Comparison of ENCODE assay signal across 8 cellular contexts in genomic region chrX:11758400-11759171, GRCh38. TPM values are rescaled to one million over a fixed set of nuclear protein-coding genes. Genes with fewer than 3 reads are reported as not detected.
DNase-seq lines count a peak whose midpoint lies in the region; ATAC-seq and TF ChIP-seq lines count a peak whose summit lies in the region.

No MANE protein-coding gene starts in this region.

- no peaks in the 10 kb centered on the region for H3K9me3 Mint-ChIP-seq in Calu3 (ENCODE audit: low read depth, unreplicated experiment)
- H3K9me3 Mint-ChIP-seq in activated T-helper 1 cell treated with anti-CD3 and anti-CD28 coated beads, Interleukin-12 subunit alpha, Interleukin-12 subunit beta, Interleukin-2, Interleukin-4 antibody, amounts not matched to agents 30 ng/mL and 10 ng/mL and 1 ng/mL, durations not matched to agents 14 hours and 24 hours and 36 hours: no peaks in the 10 kb centered on the region
- H3K9me3 Mint-ChIP-seq in naive thymus-derived CD4-positive, alpha-beta T cell: peaks cover 0 to 2% (median 0%) of the 10 kb centered on the region in 11 donors
- no peaks in the 10 kb centered on the region for H3K9me3 Mint-ChIP-seq in stimulated activated effector memory CD8-positive, alpha-beta T cell treated with anti-CD3 and anti-CD28 coated beads, Interleukin-12 subunit alpha, Interleukin-12 subunit beta, amount 100 ng/mL, for 72 hours

- H3K27ac Mint-ChIP-seq in Calu3 (ENCODE audit: unreplicated experiment): peak overlapping the region; percentile 93
- H3K27ac Mint-ChIP-seq in activated T-helper 1 cell treated with anti-CD3 and anti-CD28 coated beads, Interleukin-12 subunit alpha, Interleukin-12 subunit beta, Interleukin-2, Interleukin-4 antibody, amounts not matched to agents 30 ng/mL and 10 ng/mL and 1 ng/mL, durations not matched to agents 14 hours and 24 hours and 36 hours: peak overlapping the region; percentile 98
- H3K27ac Mint-ChIP-seq in naive thymus-derived CD4-positive, alpha-beta T cell: peak overlapping the region; percentile 95 to 100 (median 99)
- peak overlapping the region; percentile 97 for H3K27ac Mint-ChIP-seq in stimulated activated effector memory CD8-positive, alpha-beta T cell treated with anti-CD3 and anti-CD28 coated beads, Interleukin-12 subunit alpha, Interleukin-12 subunit beta, amount 100 ng/mL, for 72 hours

- DNase-seq in Calu3 (peak; percentile 91), fibroblast of gingiva (ENCODE audit: low read depth) (peak; percentile 81)
- peak; percentile 75 for DNase-seq in Jurkat, Clone E6-1 (ENCODE audit: low read depth, low spot score)
- DNase-seq in activated T-helper 1 cell treated with anti-CD3 and anti-CD28 coated beads, Interleukin-12 subunit alpha, Interleukin-12 subunit beta, Interleukin-2, Interleukin-4 antibody, amounts not matched to agents 30 ng/mL and 10 ng/mL and 1 ng/mL, durations not matched to agents 14 hours and 24 hours and 36 hours (ENCODE audit: low spot score): peak; percentile 84
- DNase-seq in naive thymus-derived CD4-positive, alpha-beta T cell: peak; percentile 86 to 91 (median 89)
- DNase-seq in stimulated activated effector memory CD8-positive, alpha-beta T cell treated with anti-CD3 and anti-CD28 coated beads, Interleukin-12 subunit alpha, Interleukin-12 subunit beta, amount 100 ng/mL, for 72 hours (ENCODE audit: low spot score in 2 of 2): peak; percentile 78 to 88

- CTCF ChIA-PET in Calu3 (lab: Charles Lee): interaction anchor here (0.6 to 1.3 kb wide), 2 partner anchors 9 to 1946 kb away, joined by 4 read pairs; no protein-coding TSS in a partner anchor
- CTCF ChIA-PET in naive thymus-derived CD4-positive, alpha-beta T cell (lab: Charles Lee): interaction anchor here (0.7 to 2.7 kb wide), 3 partner anchors 10 to 1678 kb away, joined by 3 to 22 read pairs (median 3); no protein-coding TSS in a partner anchor

- POLR2A ChIA-PET in naive thymus-derived CD4-positive, alpha-beta T cell (lab: Charles Lee): interaction anchor here (0.7 to 3.3 kb wide), 2 partner anchors 10 to 66 kb away, joined by 4 to 40 read pairs; no protein-coding TSS in a partner anchor

- H3K27me3 Mint-ChIP-seq in Calu3 (ENCODE audit: unreplicated experiment): peaks cover 33% of the 10 kb centered on the region
- peaks cover 25% of the 10 kb centered on the region for H3K27me3 Mint-ChIP-seq in activated T-helper 1 cell treated with anti-CD3 and anti-CD28 coated beads, Interleukin-12 subunit alpha, Interleukin-12 subunit beta, Interleukin-2, Interleukin-4 antibody, amounts not matched to agents 30 ng/mL and 10 ng/mL and 1 ng/mL, durations not matched to agents 14 hours and 24 hours and 36 hours (ENCODE audit: insufficient read depth)
- peaks cover 0 to 24% (median 0%) of the 10 kb centered on the region in 5 donors for H3K27me3 Mint-ChIP-seq in naive thymus-derived CD4-positive, alpha-beta T cell

- H3K27ac ChIP-seq in naive thymus-derived CD4-positive, alpha-beta T cell (ENCODE audit: low read depth, low read length): peak overlapping the region; percentile 93

- TF ChIP-seq CTCF in Calu3 (IDR thresholded peaks at IDR 0.05; ENCODE audit: unreplicated experiment): peak; percentile 85

- no peaks in the 10 kb centered on the region for H3K27me3 ChIP-seq in naive thymus-derived CD4-positive, alpha-beta T cell (ENCODE audit: control insufficient read depth in 2 of 2, insufficient read depth in 2 of 2, low read length in 2 of 2)

- intact Hi-C loops in Calu3 (cut with micrococcal nuclease; ENCODE audit: unreplicated experiment): no loop called here
- intact Hi-C loops in activated T-helper 1 cell treated with anti-CD3 and anti-CD28 coated beads, Interleukin-12 subunit alpha, Interleukin-12 subunit beta, Interleukin-2, Interleukin-4 antibody, amounts not matched to agents 30 ng/mL and 10 ng/mL and 1 ng/mL, durations not matched to agents 14 hours and 24 hours and 36 hours (cut with micrococcal nuclease): loop anchor here (1.0 to 10.0 kb wide), 5 partner anchors 34 to 1976 kb away; partner anchors contain the start of genes HCCS, OFD1, PRPS2 and TRAPPC2
- intact Hi-C loops in naive thymus-derived CD4-positive, alpha-beta T cell (cut with micrococcal nuclease): loop anchor here (1.0 to 10.0 kb wide), 9 partner anchors 8 to 1894 kb away; partner anchors contain the start of genes HCCS (in 1 of the 2), PRPS2 (in 1 of the 2) and TCEANC (in 1 of the 2)

- H3K4me3 Mint-ChIP-seq in Calu3 (ENCODE audit: low read depth, unreplicated experiment): peak overlapping the region; percentile 97
- H3K4me3 Mint-ChIP-seq in activated T-helper 1 cell treated with anti-CD3 and anti-CD28 coated beads, Interleukin-12 subunit alpha, Interleukin-12 subunit beta, Interleukin-2, Interleukin-4 antibody, amounts not matched to agents 30 ng/mL and 10 ng/mL and 1 ng/mL, durations not matched to agents 14 hours and 24 hours and 36 hours: peak overlapping the region; percentile 98
- peak overlapping the region; percentile 88 to 100 (median 97) for H3K4me3 Mint-ChIP-seq in naive thymus-derived CD4-positive, alpha-beta T cell
- H3K4me3 Mint-ChIP-seq in stimulated activated effector memory CD8-positive, alpha-beta T cell treated with anti-CD3 and anti-CD28 coated beads, Interleukin-12 subunit alpha, Interleukin-12 subunit beta, amount 100 ng/mL, for 72 hours: peak overlapping the region; percentile 90

- BruUV-seq in Calu3 (replicated peaks; lab: Mats Ljungman, UMichigan): no TSS peak

- no peaks in the 10 kb centered on the region for H3K9me3 ChIP-seq in naive thymus-derived CD4-positive, alpha-beta T cell (ENCODE audit: control insufficient read depth in 2 of 3, low read length in 3 of 3)

- H3K4me1 Mint-ChIP-seq in Calu3 (ENCODE audit: low read depth, unreplicated experiment): peaks cover 28% of the 10 kb centered on the region
- H3K4me1 Mint-ChIP-seq in activated T-helper 1 cell treated with anti-CD3 and anti-CD28 coated beads, Interleukin-12 subunit alpha, Interleukin-12 subunit beta, Interleukin-2, Interleukin-4 antibody, amounts not matched to agents 30 ng/mL and 10 ng/mL and 1 ng/mL, durations not matched to agents 14 hours and 24 hours and 36 hours (ENCODE audit: low read depth): peaks cover 18% of the 10 kb centered on the region
- H3K4me1 Mint-ChIP-seq in naive thymus-derived CD4-positive, alpha-beta T cell: peaks cover 1 to 48% (median 30%) of the 10 kb centered on the region in 7 donors
- H3K4me1 Mint-ChIP-seq in stimulated activated effector memory CD8-positive, alpha-beta T cell treated with anti-CD3 and anti-CD28 coated beads, Interleukin-12 subunit alpha, Interleukin-12 subunit beta, amount 100 ng/mL, for 72 hours: peaks cover 10% of the 10 kb centered on the region

- peaks cover 34% of the 10 kb centered on the region for H3K36me3 Mint-ChIP-seq in Calu3 (ENCODE audit: insufficient read depth, unreplicated experiment)
- peaks cover 20% of the 10 kb centered on the region for H3K36me3 Mint-ChIP-seq in activated T-helper 1 cell treated with anti-CD3 and anti-CD28 coated beads, Interleukin-12 subunit alpha, Interleukin-12 subunit beta, Interleukin-2, Interleukin-4 antibody, amounts not matched to agents 30 ng/mL and 10 ng/mL and 1 ng/mL, durations not matched to agents 14 hours and 24 hours and 36 hours (ENCODE audit: low read depth)
- H3K36me3 Mint-ChIP-seq in naive thymus-derived CD4-positive, alpha-beta T cell: peaks cover under 1 to 29% (median 23%) of the 10 kb centered on the region in 5 donors
- peaks cover 49% of the 10 kb centered on the region for H3K36me3 Mint-ChIP-seq in stimulated activated effector memory CD8-positive, alpha-beta T cell treated with anti-CD3 and anti-CD28 coated beads, Interleukin-12 subunit alpha, Interleukin-12 subunit beta, amount 100 ng/mL, for 72 hours

- peak; percentile 50 for ATAC-seq in GM21423 (IDR thresholded peaks at IDR 0.05; ENCODE audit: unreplicated experiment)
- ATAC-seq in naive thymus-derived CD4-positive, alpha-beta T cell: peak; percentile 86
- peak; percentile 73 for ATAC-seq in stimulated activated effector memory CD8-positive, alpha-beta T cell treated with anti-CD3 and anti-CD28 coated beads, Interleukin-12 subunit alpha, Interleukin-12 subunit beta, amount 100 ng/mL, for 72 hours

- H3K36me3 ChIP-seq in naive thymus-derived CD4-positive, alpha-beta T cell (ENCODE audit: control insufficient read depth in 2 of 3, insufficient read depth in 3 of 3, low read length in 3 of 3): peaks cover 5 to 13% (median 11%) of the 10 kb centered on the region in 3 experiments

- peaks cover 6 to 11% of the 10 kb centered on the region in 2 donors for H3K4me1 ChIP-seq in naive thymus-derived CD4-positive, alpha-beta T cell (ENCODE audit: control insufficient read depth in 2 of 2, insufficient read depth in 2 of 2, low read length in 2 of 2)

- peak overlapping the region; percentile 80 for H3K4me3 ChIP-seq in Jurkat, Clone E6-1 (ENCODE audit: low read length)
- H3K4me3 ChIP-seq in naive thymus-derived CD4-positive, alpha-beta T cell (ENCODE audit: low read length): peak overlapping the region; percentile 95

TF ChIP-seq in PFSK-1, 5 proteins besides CTCF, POLR2A, EP300 and RAD21:
- TF ChIP-seq SIN3A (IDR thresholded peaks at IDR 0.05; ENCODE audit: borderline replicate concordance, insufficient read depth, low read length): no peak
- no peak for TF ChIP-seq TAF1 (IDR thresholded peaks at IDR 0.05; ENCODE audit: borderline replicate concordance, insufficient read depth, low read length)
- TF ChIP-seq POLR2AphosphoS5 (IDR thresholded peaks at IDR 0.05; ENCODE audit: low read depth, low read length): peak; percentile 37; the same call in 1 of the 2 replicates
- peak; percentile 61 for TF ChIP-seq FOXP2 (optimal IDR thresholded peaks at IDR 0.05; ENCODE audit: borderline replicate concordance, extremely low read depth, extremely low read length, insufficient read depth)
TF ChIP-seq in PFSK-1: peak in this region for 2.

RNA-seq across cellular contexts. Expression of gene MSL3, which starts 0.5 kb away (rescaled TPM):
- total RNA-seq in Calu3 (2022): 24.0 and 30.7 TPM in 2 replicates
- polyA plus RNA-seq in Jurkat, Clone E6-1 (2012; ENCODE audit: insufficient read depth, insufficient read length): 43.0 TPM
- 12.0 TPM for polyA plus RNA-seq in PFSK-1 (2012; ENCODE audit: insufficient read length, low read depth)
- total RNA-seq in activated T-helper 1 cell treated with anti-CD3 and anti-CD28 coated beads, Interleukin-12 subunit alpha, Interleukin-12 subunit beta, Interleukin-2, Interleukin-4 antibody, amounts not matched to agents 30 ng/mL and 10 ng/mL and 1 ng/mL, durations not matched to agents 14 hours and 24 hours and 36 hours: 41.6 and 43.8 TPM in 2 replicates
- 100 to 1,000 TPM in 4 of 5 experiments, 10 to 100 TPM in 1; 66.3 to 164 (median 141) TPM for total RNA-seq in naive thymus-derived CD4-positive, alpha-beta T cell
- 100 to 1,000 TPM in 1 of 2 donors, 10 to 100 TPM in 1; 76.2 to 118 TPM for polyA plus RNA-seq in naive thymus-derived CD4-positive, alpha-beta T cell

Comparison
In these comparisons a context has a peak if more than half of its experiments do, and no peak if none do; other contexts are left out.
1. Peak in every context shown above with its lines: DNase-seq, ATAC-seq, H3K4me3 ChIP-seq and H3K27ac ChIP-seq.